21 cellular contexts compared by ENCODE assay signal in the genomic region with DNA sequence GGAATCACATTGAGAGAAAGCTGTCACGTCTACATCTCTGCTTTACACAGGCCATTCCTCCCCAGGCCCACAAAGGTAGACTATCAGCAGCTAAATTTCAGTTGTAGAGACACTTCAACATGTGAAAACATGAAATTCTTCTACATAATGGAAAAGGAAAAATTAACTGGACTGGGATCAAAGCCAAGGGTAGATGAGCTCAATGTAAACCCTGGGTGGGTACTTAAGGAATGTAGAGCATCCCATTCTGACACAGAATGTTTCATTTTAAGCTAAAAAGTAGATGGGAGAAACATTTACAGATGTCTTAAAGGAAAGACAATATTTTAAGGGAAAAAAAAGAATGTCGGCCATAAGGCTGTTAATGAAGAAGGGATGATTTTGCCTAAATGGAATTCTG.
A peak's percentile ranks its signal among the peaks of the same experiment; 100 is the strongest.
DNase-seq lines count a peak whose midpoint lies in the region; ATAC-seq and TF ChIP-seq lines count a peak whose summit lies in the region.
"Had no signal": no experiment of that assay in that cellular context is flagged by ENCODE, and none has a peak within 500 bp of the region (broad histone marks: within the 10 kb centered on the region; RNA-seq: fewer than 3 reads in every experiment).

No MANE protein-coding gene starts in this region.

- H3K27me3 Mint-ChIP-seq in nephron progenitor cell (ENCODE audit: low read depth, poor library complexity): no peaks in the 10 kb centered on the region
- H3K27me3 Mint-ChIP-seq in stimulated activated memory B cell treated with anti-CD40 and anti-IgM and Interleukin-4, amounts not matched to agents 10 μg/mL and 1 μg/mL and 100 μg/mL, for 72 hours: no peaks in the 10 kb centered on the region
- H3K27me3 Mint-ChIP-seq: B cell; CD4-positive, CD25-positive, alpha-beta regulatory T cell had no signal

- peak; percentile 13 for DNase-seq in AG10803 (ENCODE audit: low read depth)
- peak; percentile 4 for DNase-seq in RWPE1 (ENCODE audit: low spot score)
- peak; percentile 29 for DNase-seq in epithelial cell of esophagus (ENCODE audit: low read depth)
- no peak for DNase-seq in nephron progenitor cell
- DNase-seq in OCI-M2 (lab: John Stamatoyannopoulos, UW; ENCODE audit: unreplicated experiment): no peak
- no peak for DNase-seq in Kasumi-1 (lab: John Stamatoyannopoulos, UW)
- DNase-seq: ACHN; CD4-positive, CD25-positive, alpha-beta regulatory T cell; COR-L47; H7; HFFc6; NCI-H1417 treated with DMSO at 0.1 percent for 48 hours; NCI-H2029; NCI-H446 treated with DMSO at 0.1 percent for 48 hours; NK-92 treated with Interleukin-12 subunit alpha and Interleukin-12 subunit beta, amount 100 ng/mL, for 24 hours; SHP77 had no signal

- H3K4me3 Mint-ChIP-seq in nephron progenitor cell: no peak overlapping the region
- no peak overlapping the region for H3K4me3 Mint-ChIP-seq in stimulated activated memory B cell treated with anti-CD40 and anti-IgM and Interleukin-4, amounts not matched to agents 10 μg/mL and 1 μg/mL and 100 μg/mL, for 72 hours
- H3K4me3 Mint-ChIP-seq: B cell; CD4-positive, CD25-positive, alpha-beta regulatory T cell; HFFc6 had no signal

- CTCF ChIA-PET in RWPE1 (lab: Yijun Ruan, JAX): no interaction called here

- no peak overlapping the region for H3K27ac ChIP-seq in RWPE1
- H3K27ac ChIP-seq: KMS-11, SK-N-MC had no signal

- H3K9me3 Mint-ChIP-seq in nephron progenitor cell: no peaks in the 10 kb centered on the region
- H3K9me3 Mint-ChIP-seq in stimulated activated memory B cell treated with anti-CD40 and anti-IgM and Interleukin-4, amounts not matched to agents 10 μg/mL and 1 μg/mL and 100 μg/mL, for 72 hours: no peaks in the 10 kb centered on the region
- H3K9me3 Mint-ChIP-seq: HFFc6 had no signal

- TF ChIP-seq CTCF in AG10803 (conservative IDR thresholded peaks at IDR 0.05; ENCODE audit: low read length) (no peak), RWPE1 (conservative IDR thresholded peaks at IDR 0.05; ENCODE audit: low read depth) (no peak), epithelial cell of esophagus (IDR thresholded peaks at IDR 0.05; ENCODE audit: insufficient read depth, low read depth, low read length, missing control alignments) (no peak), nephron progenitor cell (IDR thresholded peaks at IDR 0.05) (no peak)

- H3K27ac Mint-ChIP-seq in nephron progenitor cell: peak overlapping the region; percentile 57
- H3K27ac Mint-ChIP-seq in stimulated activated memory B cell treated with anti-CD40 and anti-IgM and Interleukin-4, amounts not matched to agents 10 μg/mL and 1 μg/mL and 100 μg/mL, for 72 hours: no peak overlapping the region
- H3K27ac Mint-ChIP-seq: B cell; CD4-positive, CD25-positive, alpha-beta regulatory T cell; HFFc6 had no signal

- peaks cover 46% of the 10 kb centered on the region for H3K36me3 Mint-ChIP-seq in nephron progenitor cell (ENCODE audit: low read depth)
- peaks cover 36% of the 10 kb centered on the region for H3K36me3 Mint-ChIP-seq in stimulated activated memory B cell treated with anti-CD40 and anti-IgM and Interleukin-4, amounts not matched to agents 10 μg/mL and 1 μg/mL and 100 μg/mL, for 72 hours

- no peak for ATAC-seq in GM19397 (IDR thresholded peaks at IDR 0.05; ENCODE audit: unreplicated experiment)
- ATAC-seq in stimulated activated memory B cell treated with anti-CD40 and anti-IgM and Interleukin-4, amounts not matched to agents 10 μg/mL and 1 μg/mL and 100 μg/mL, for 72 hours: no peak

- H3K4me3 ChIP-seq in AG10803 (ENCODE audit: low read length) (no peak overlapping the region), epithelial cell of esophagus (ENCODE audit: low read length) (no peak overlapping the region)
- H3K4me3 ChIP-seq: SK-N-MC had no signal

- POLR2A ChIA-PET in RWPE1 (lab: Yijun Ruan, JAX; ENCODE audit: low non-redundant PET): no interaction called here

- peaks cover 6% of the 10 kb centered on the region for H3K4me1 Mint-ChIP-seq in nephron progenitor cell
- no peaks in the 10 kb centered on the region for H3K4me1 Mint-ChIP-seq in stimulated activated memory B cell treated with anti-CD40 and anti-IgM and Interleukin-4, amounts not matched to agents 10 μg/mL and 1 μg/mL and 100 μg/mL, for 72 hours
- H3K4me1 Mint-ChIP-seq: B cell; CD4-positive, CD25-positive, alpha-beta regulatory T cell had no signal

Comparison
In these comparisons a context has a peak if more than half of its experiments do, and no peak if none do; other contexts are left out.
1. DNase-seq: peak in AG10803 (single experiment), RWPE1 (single experiment) and epithelial cell of esophagus (single experiment); none in nephron progenitor cell (single experiment), OCI-M2 (single experiment) and Kasumi-1 (0 of 2).